18 cellular contexts compared by ENCODE assay signal in genomic region chr13:77235456-77236022, GRCh38.
DNase-seq lines count a peak whose midpoint lies in the region; ATAC-seq, FAIRE-seq and TF ChIP-seq lines count a peak whose summit lies in the region.
"Had no signal": no experiment of that assay in that cellular context is flagged by ENCODE, and none has a peak within 500 bp of the region (broad histone marks: within the 10 kb centered on the region; RNA-seq: fewer than 3 reads in every experiment).

No MANE protein-coding gene starts in this region.

- no peak overlapping the region for H3K27ac ChIP-seq in CD8-positive, alpha-beta T cell (ENCODE audit: low read depth, low read length)
- H3K27ac ChIP-seq in RWPE1 (no peak overlapping the region), gastrocnemius medialis (no peak overlapping the region)

- DNase-seq in CD8-positive, alpha-beta T cell, result no peak
- no peak for DNase-seq in GM18507 (ENCODE audit: extremely low spot score, insufficient read length, low read depth)
- no peak for DNase-seq in activated T-helper 2 cell treated with anti-CD3 and anti-CD28 coated beads, Interferon-gamma antibody, Interleukin-2, Interleukin-4, amounts not matched to agents 10 μg/mL and 5 μg/mL and 100 μg/mL, durations not matched to agents 14 hours and 24 hours and 36 hours (ENCODE audit: low spot score)
- DNase-seq in immature natural killer cell, result no peak
- no peak for DNase-seq in GM19239 (ENCODE audit: insufficient read length, low spot score)
- no peak for DNase-seq in RWPE1 (ENCODE audit: low spot score)
- no peak for DNase-seq in gastrocnemius medialis
- DNase-seq: C1 segment of cervical spinal cord, KBM-7, NCI-H1105 treated with DMSO at 0.1 percent for 48 hours, NCI-H1694 treated with DMSO at 0.1 percent for 48 hours, NCI-H2227 treated with DMSO at 0.1 percent for 48 hours, NCI-H510A treated with DMSO at 0.1 percent for 48 hours, NCI-H774, SHP77 treated with DMSO at 0.1 percent for 48 hours, SK-N-SH had no signal

- peaks cover 14% of the 10 kb centered on the region for H3K4me1 Mint-ChIP-seq in CD8-positive, alpha-beta T cell (ENCODE audit: low read depth)
- peaks cover 16% of the 10 kb centered on the region for H3K4me1 Mint-ChIP-seq in activated T-helper 2 cell treated with anti-CD3 and anti-CD28 coated beads, Interferon-gamma antibody, Interleukin-2, Interleukin-4, amounts not matched to agents 10 μg/mL and 5 μg/mL and 100 μg/mL, durations not matched to agents 14 hours and 24 hours and 36 hours (ENCODE audit: low read depth)
- H3K4me1 Mint-ChIP-seq in immature natural killer cell, result peaks cover 2 to 8% of the 10 kb centered on the region in 2 donors

- no peak for ATAC-seq in CD8-positive, alpha-beta T cell
- ATAC-seq in GM21367 (IDR thresholded peaks at IDR 0.05; ENCODE audit: unreplicated experiment) (no peak), gastrocnemius medialis (no peak)

- TF ChIP-seq POLR2A in gastrocnemius medialis (IDR thresholded peaks at IDR 0.05), result no peak

- intact Hi-C loops in CD8-positive, alpha-beta T cell (cut with DNase I, micrococcal nuclease), result no loop called here
- intact Hi-C loops in activated T-helper 2 cell treated with anti-CD3 and anti-CD28 coated beads, Interferon-gamma antibody, Interleukin-2, Interleukin-4, amounts not matched to agents 10 μg/mL and 5 μg/mL and 100 μg/mL, durations not matched to agents 14 hours and 24 hours and 36 hours (cut with micrococcal nuclease), result no loop called here
- intact Hi-C loops in gastrocnemius medialis (cut with DNase I; ENCODE audit: low total_unique reads), result no loop called here

- peaks cover 5% of the 10 kb centered on the region for H3K36me3 ChIP-seq in CD8-positive, alpha-beta T cell (ENCODE audit: insufficient read depth, low read length)
- peaks cover 0 to 13% of the 10 kb centered on the region in 2 donors for H3K36me3 ChIP-seq in gastrocnemius medialis

- CTCF ChIA-PET in CD8-positive, alpha-beta T cell (lab: Charles Lee), result interaction anchor here (0.8 kb wide), 1 partner anchor 1335 kb away, joined by 3 read pairs; no protein-coding TSS in a partner anchor
- CTCF ChIA-PET in RWPE1 (lab: Yijun Ruan, JAX), result interaction anchor here (0.6 kb wide), 1 partner anchor 83 kb away, joined by 5 read pairs; no protein-coding TSS in a partner anchor

- peak; percentile 5 for FAIRE-seq in GM18507 (lab: Jason Lieb, UNC)
- no peak for FAIRE-seq in GM19239 (lab: Jason Lieb, UNC)
- FAIRE-seq: G401.6 had no signal

- no peak overlapping the region for H3K4me3 Mint-ChIP-seq in CD8-positive, alpha-beta T cell
- no peak overlapping the region for H3K4me3 Mint-ChIP-seq in activated T-helper 2 cell treated with anti-CD3 and anti-CD28 coated beads, Interferon-gamma antibody, Interleukin-2, Interleukin-4, amounts not matched to agents 10 μg/mL and 5 μg/mL and 100 μg/mL, durations not matched to agents 14 hours and 24 hours and 36 hours (ENCODE audit: low read depth)
- no peak overlapping the region for H3K4me3 Mint-ChIP-seq in immature natural killer cell

- POLR2A ChIA-PET in CD8-positive, alpha-beta T cell (lab: Charles Lee), result no interaction called here
- POLR2A ChIA-PET in RWPE1 (lab: Yijun Ruan, JAX; ENCODE audit: low non-redundant PET), result no interaction called here

- H3K4me1 ChIP-seq in CD8-positive, alpha-beta T cell (ENCODE audit: insufficient read depth, low read length), result no peaks in the 10 kb centered on the region
- no peaks in the 10 kb centered on the region for H3K4me1 ChIP-seq in gastrocnemius medialis

- in situ Hi-C loops in gastrocnemius medialis (cut with MboI; ENCODE audit: low sequenced_read_pairs in 4 of 4), result no loop called here

- no peaks in the 10 kb centered on the region for H3K9me3 ChIP-seq in CD8-positive, alpha-beta T cell (ENCODE audit: low read length)
- no peaks in the 10 kb centered on the region for H3K9me3 ChIP-seq in gastrocnemius medialis
- H3K9me3 ChIP-seq: SK-N-SH had no signal

- H3K27me3 ChIP-seq in CD8-positive, alpha-beta T cell (ENCODE audit: insufficient read depth, low read length), result no peaks in the 10 kb centered on the region
- no peaks in the 10 kb centered on the region for H3K27me3 ChIP-seq in gastrocnemius medialis

- H3K36me3 Mint-ChIP-seq in CD8-positive, alpha-beta T cell, result peaks cover 42% of the 10 kb centered on the region
- H3K36me3 Mint-ChIP-seq in activated T-helper 2 cell treated with anti-CD3 and anti-CD28 coated beads, Interferon-gamma antibody, Interleukin-2, Interleukin-4, amounts not matched to agents 10 μg/mL and 5 μg/mL and 100 μg/mL, durations not matched to agents 14 hours and 24 hours and 36 hours (ENCODE audit: low read depth), result peaks cover 34% of the 10 kb centered on the region
- peaks cover 3 to 21% (median 18%) of the 10 kb centered on the region in 3 donors for H3K36me3 Mint-ChIP-seq in immature natural killer cell

- peak overlapping the region; percentile 8 for H3K27ac Mint-ChIP-seq in CD8-positive, alpha-beta T cell
- peak overlapping the region; percentile 10 for H3K27ac Mint-ChIP-seq in activated T-helper 2 cell treated with anti-CD3 and anti-CD28 coated beads, Interferon-gamma antibody, Interleukin-2, Interleukin-4, amounts not matched to agents 10 μg/mL and 5 μg/mL and 100 μg/mL, durations not matched to agents 14 hours and 24 hours and 36 hours
- peak overlapping the region in 4 of 6 donors; percentile 12 to 47 (median 29) for H3K27ac Mint-ChIP-seq in immature natural killer cell

- H3K27me3 Mint-ChIP-seq in CD8-positive, alpha-beta T cell (ENCODE audit: low read depth), result no peaks in the 10 kb centered on the region
- H3K27me3 Mint-ChIP-seq in activated T-helper 2 cell treated with anti-CD3 and anti-CD28 coated beads, Interferon-gamma antibody, Interleukin-2, Interleukin-4, amounts not matched to agents 10 μg/mL and 5 μg/mL and 100 μg/mL, durations not matched to agents 14 hours and 24 hours and 36 hours (ENCODE audit: low read depth), result no peaks in the 10 kb centered on the region
- no peaks in the 10 kb centered on the region for H3K27me3 Mint-ChIP-seq in immature natural killer cell (ENCODE audit: low read depth in 3 of 3)

- no peak overlapping the region for H3K4me3 ChIP-seq in CD8-positive, alpha-beta T cell (ENCODE audit: low read depth, low read length)
- H3K4me3 ChIP-seq in gastrocnemius medialis, result no peak overlapping the region

- no peaks in the 10 kb centered on the region for H3K9me3 Mint-ChIP-seq in CD8-positive, alpha-beta T cell
- no peaks in the 10 kb centered on the region for H3K9me3 Mint-ChIP-seq in activated T-helper 2 cell treated with anti-CD3 and anti-CD28 coated beads, Interferon-gamma antibody, Interleukin-2, Interleukin-4, amounts not matched to agents 10 μg/mL and 5 μg/mL and 100 μg/mL, durations not matched to agents 14 hours and 24 hours and 36 hours
- no peaks in the 10 kb centered on the region for H3K9me3 Mint-ChIP-seq in immature natural killer cell

- no peak for TF ChIP-seq CTCF in CD8-positive, alpha-beta T cell (IDR thresholded peaks at IDR 0.05)
- no peak for TF ChIP-seq CTCF in RWPE1 (conservative IDR thresholded peaks at IDR 0.05; ENCODE audit: low read depth)
- no peak for TF ChIP-seq CTCF in gastrocnemius medialis (IDR thresholded peaks at IDR 0.05 in 4 of 5, conservative IDR thresholded peaks at IDR 0.05 in 1 of 5)
